Comparison of ENCODE assay signal across 8 cellular contexts in genomic region chr1:22976461-22977243, GRCh38. TPM values are rescaled to one million over a fixed set of nuclear protein-coding genes. Genes with fewer than 3 reads are reported as not detected.
DNase-seq lines count a peak whose midpoint lies in the region; ATAC-seq and TF ChIP-seq lines count a peak whose summit lies in the region.

No MANE protein-coding gene starts in this region.

- DNase-seq in DMS114 treated with DMSO at 0.1 percent for 48 hours (lab: John Stamatoyannopoulos, UW; ENCODE audit: unreplicated experiment) (peak; percentile 79), NCI-H345 (lab: John Stamatoyannopoulos, UW) (peak; percentile 85), dermis microvascular lymphatic vessel endothelial cell (ENCODE audit: low read depth in 2 of 2) (peak; percentile 59 to 83), lower lobe of right lung (peak; percentile 59)
- peak in 2 of 3 experiments; percentile 3 to 8 for DNase-seq in stimulated activated CD4-positive, alpha-beta T cell treated with anti-CD3 and anti-CD28 coated beads, TNF-alpha, amount 100 ng/mL, for 4 hours (ENCODE audit: low read depth in 3 of 3)

- H3K36me3 ChIP-seq in lower lobe of right lung, result no peaks in the 10 kb centered on the region

- intact Hi-C loops in lower lobe of right lung (cut with DNase I), result no loop called here

- no peak overlapping the region for H3K27ac ChIP-seq in lower lobe of right lung

- peak; percentile 62 for TF ChIP-seq CTCF in lower lobe of right lung (IDR thresholded peaks at IDR 0.05)

- peak; percentile 49 for ATAC-seq in HG03060 (IDR thresholded peaks at IDR 0.05; ENCODE audit: low read depth, unreplicated experiment)
- peak; percentile 75 to 79 for ATAC-seq in activated CD4-positive, CD25-positive, alpha-beta regulatory T cell treated with anti-CD3 and anti-CD28 coated beads, Interleukin-2, amount 50 U/mL, for 24 hours
- peak; percentile 89 to 94 for ATAC-seq in lower lobe of right lung
- ATAC-seq in HG02870 (IDR thresholded peaks at IDR 0.05; ENCODE audit: unreplicated experiment), result no peak

- no peaks in the 10 kb centered on the region for H3K9me3 ChIP-seq in lower lobe of right lung

- peaks cover 11% of the 10 kb centered on the region for H3K27me3 ChIP-seq in lower lobe of right lung (ENCODE audit: low read depth)

- no peaks in the 10 kb centered on the region for H3K4me1 ChIP-seq in lower lobe of right lung

- H3K4me3 ChIP-seq in lower lobe of right lung, result no peak overlapping the region

RNA-seq across cellular contexts. Expression of gene LACTBL1, which starts 4.0 kb away (rescaled TPM):
- total RNA-seq in dermis microvascular lymphatic vessel endothelial cell (not detected in 2 replicates), lower lobe of right lung (not detected)

RNA-seq across cellular contexts. Expression of gene TEX46, which starts 39.0 kb away (rescaled TPM):
- total RNA-seq in dermis microvascular lymphatic vessel endothelial cell (not detected in 2 replicates), lower lobe of right lung (not detected)

RNA-seq across cellular contexts. Expression of gene KDM1A, which starts 42.6 kb away (rescaled TPM):
- total RNA-seq in dermis microvascular lymphatic vessel endothelial cell, result 85.7 and 97.2 TPM in 2 replicates
- 38.6 TPM for total RNA-seq in lower lobe of right lung

Comparison
In these comparisons a context has a peak if more than half of its experiments do, and no peak if none do; other contexts are left out.
1. DNase-seq: peak in every context shown above with its lines; median percentile 85 in NCI-H345; 79 in DMS114 treated with DMSO at 0.1 percent for 48 hours; 71 in dermis microvascular lymphatic vessel endothelial cell; 59 in lower lobe of right lung; 6 in stimulated activated CD4-positive, alpha-beta T cell treated with anti-CD3 and anti-CD28 coated beads, TNF-alpha, amount 100 ng/mL, for 4 hours.